Comparison of ENCODE assay signal across 1 cellular context in genomic region chr10:113273151-113273876, GRCh38.
TF ChIP-seq lines count a peak whose summit lies in the region.

No MANE protein-coding gene starts in this region.

TF ChIP-seq in GM23338, 12 proteins besides CTCF, POLR2A, EP300 and RAD21 (continued from another document):
- TF ChIP-seq REST (IDR thresholded peaks at IDR 0.05; ENCODE audit: unreplicated experiment) (no peak), EZH2phosphoT487 (IDR thresholded peaks at IDR 0.05; ENCODE audit: unreplicated experiment) (no peak), EZH2 (IDR thresholded peaks at IDR 0.05; ENCODE audit: low read depth, unreplicated experiment) (no peak)
TF ChIP-seq in GM23338: peak in this region for 0.
